ENCODE assay signal across 13 cellular contexts in the genomic region with DNA sequence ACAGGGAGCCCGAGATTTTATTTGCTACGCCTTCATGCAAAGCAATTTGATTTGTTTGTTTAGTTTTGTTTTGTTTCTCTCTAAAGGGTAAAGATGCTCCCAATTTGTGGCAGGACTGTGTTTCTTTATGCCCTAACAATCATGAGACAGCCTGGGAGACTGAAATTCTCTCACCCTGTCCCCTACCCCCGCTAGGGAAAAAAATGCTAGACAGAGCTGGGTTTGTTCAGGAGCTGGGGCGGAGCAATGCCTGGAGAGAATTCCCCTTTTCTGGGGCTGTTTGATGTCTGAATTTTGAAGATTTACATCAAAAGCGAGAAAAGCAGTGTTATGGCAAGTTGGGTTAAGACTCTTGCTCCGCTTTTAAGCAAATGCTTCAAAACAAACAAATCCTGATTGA. TPM values are rescaled to one million over a fixed set of nuclear protein-coding genes. Genes with fewer than 3 reads are reported as not detected.
DNase-seq lines count a peak whose midpoint lies in the region; ATAC-seq, FAIRE-seq and TF ChIP-seq lines count a peak whose summit lies in the region.
"Had no signal": no experiment of that assay in that cellular context is flagged by ENCODE, and none has a peak within 500 bp of the region (broad histone marks: within the 10 kb centered on the region; RNA-seq: fewer than 3 reads in every experiment).

No MANE protein-coding gene starts in this region.

- TF ChIP-seq POLR2A in Peyer's patch (IDR thresholded peaks at IDR 0.05) (no peak), K562 (conservative IDR thresholded peaks at IDR 0.05) (no peak), GM12892 (IDR thresholded peaks at IDR 0.05; ENCODE audit: low read depth, low read length) (no peak)

- no TSS peak for BruUV-seq in K562 (replicated peaks; lab: Mats Ljungman, UMichigan)

- intact Hi-C loops in K562 (cut with micrococcal nuclease): no loop called here

- no peak for FAIRE-seq in K562 (lab: Jason Lieb, UNC)
- no peak for FAIRE-seq in GM12892 (lab: Jason Lieb, UNC)

- DNase-seq in Peyer's patch: no peak
- no peak for DNase-seq in K562 (ENCODE audit: extremely low read depth in 1 of 4, low spot score in 3 of 4)
- DNase-seq in GM12892 (ENCODE audit: insufficient read length): no peak
- no peak for DNase-seq in MG63
- DNase-seq in SW 1271 (lab: John Stamatoyannopoulos, UW): no peak
- DNase-seq: activated CD4-positive, alpha-beta T cell treated with anti-CD3 and anti-CD28 coated beads, Interleukin-2, amount 10 ng/mL, durations not matched to agents 7 days and 5 days; activated gamma-delta T cell treated with Interleukin-2 at 50 U/mL for 16 hours; glutamatergic neuron; NCI-H2029 treated with DMSO at 0.1 percent for 48 hours; NCI-H748 treated with DMSO at 0.1 percent for 48 hours; trophoblast cell had no signal

- H3K9me1 ChIP-seq in K562 (ENCODE audit: control insufficient read depth, insufficient read depth, low read length): no peaks in the 10 kb centered on the region

- H3K9me3 ChIP-seq in Peyer's patch (no peaks in the 10 kb centered on the region), K562 (replicated peaks; ENCODE audit: control insufficient read depth, insufficient read depth, low read depth, low read length) (no peaks in the 10 kb centered on the region), mesodermal cell (ENCODE audit: control insufficient read depth, low read length) (no peaks in the 10 kb centered on the region), subcutaneous abdominal adipose tissue (ENCODE audit: control insufficient read depth in 5 of 5, low read length in 5 of 5) (no peaks in the 10 kb centered on the region), MG63 (no peaks in the 10 kb centered on the region)

- ATAC-seq in K562: no peak

- no peaks in the 10 kb centered on the region for H4K20me1 ChIP-seq in K562 (replicated peaks; ENCODE audit: control insufficient read depth, insufficient read depth, low read length)

- H3K36me3 ChIP-seq in Peyer's patch (peaks cover 0 to 5% (median 0%) of the 10 kb centered on the region in 3 donors), K562 (ENCODE audit: control insufficient read depth, insufficient read depth, low read length) (no peaks in the 10 kb centered on the region), mesodermal cell (ENCODE audit: control insufficient read depth, insufficient read depth, low read length) (no peaks in the 10 kb centered on the region), subcutaneous abdominal adipose tissue (ENCODE audit: control insufficient read depth in 5 of 5, insufficient read depth in 5 of 5, low read length in 5 of 5) (no peaks in the 10 kb centered on the region), MG63 (no peaks in the 10 kb centered on the region)

- in situ Hi-C loops in K562 (cut with MboI): no loop called here

- POLR2A ChIA-PET in K562 (lab: Yijun Ruan, JAX): no interaction called here

- H3K4me1 ChIP-seq in Peyer's patch (no peaks in the 10 kb centered on the region), K562 (replicated peaks in 1 of 2; ENCODE audit: control insufficient read depth in 2 of 2, insufficient read depth in 2 of 2, low read length in 2 of 2) (peaks cover 0 to 6% of the 10 kb centered on the region in 2 experiments; a peak in 1 of 5 replicates), mesodermal cell (ENCODE audit: control insufficient read depth, insufficient read depth, low read length, poor library complexity, severe bottlenecking) (peaks cover 25% of the 10 kb centered on the region), subcutaneous abdominal adipose tissue (ENCODE audit: control insufficient read depth in 5 of 5, insufficient read depth in 5 of 5, low read length in 5 of 5) (peaks cover 0 to 72% (median 65%) of the 10 kb centered on the region in 5 donors)

- TF ChIP-seq CTCF in Peyer's patch (IDR thresholded peaks at IDR 0.05): no peak
- no peak for TF ChIP-seq CTCF in K562 (IDR thresholded peaks at IDR 0.05 in 2 of 3, conservative IDR thresholded peaks at IDR 0.05 in 1 of 3; ENCODE audit: insufficient read depth in 2 of 3, low read depth in 1 of 3, low read length in 3 of 3)

- H3K4me2 ChIP-seq in K562 (ENCODE audit: insufficient read depth, low read length): no peak overlapping the region

- no peak for TF ChIP-seq RAD21 in K562 (CRISPR knock-in tag; conservative IDR thresholded peaks at IDR 0.05 in 1 of 2, IDR thresholded peaks at IDR 0.05 in 1 of 2)

- WGBS in K562 (ENCODE audit: insufficient coverage, low coverage, missing lambda C conversion rate): 0% methylated on average over 6 of the region's 6 CpGs
- WGBS in mesodermal cell (ENCODE audit: insufficient coverage in 2 of 2), 2 experiments: 38 to 76% methylated on average over 2 to 3 of the region's 6 CpGs

- CTCF ChIA-PET in K562 (lab: Yijun Ruan, JAX; ENCODE audit: low intra/inter-chr PET ratio): no interaction called here

- H3K79me2 ChIP-seq in K562 (ENCODE audit: control insufficient read depth, insufficient read depth, low read length): no peaks in the 10 kb centered on the region

- TF ChIP-seq EP300 in K562 (IDR thresholded peaks at IDR 0.05; ENCODE audit: low read length): no peak

- H2AFZ ChIP-seq in K562 (ENCODE audit: low read depth, low read length): no peak overlapping the region

- H3K27me3 ChIP-seq in Peyer's patch (no peaks in the 10 kb centered on the region), K562 (ENCODE audit: control insufficient read depth in 2 of 2, insufficient read depth in 2 of 2, low read length in 2 of 2) (peaks cover 27 to 36% of the 10 kb centered on the region in 2 experiments), subcutaneous abdominal adipose tissue (ENCODE audit: control insufficient read depth in 5 of 5, insufficient read depth in 4 of 5, low read length in 5 of 5) (no peaks in the 10 kb centered on the region), MG63 (no peaks in the 10 kb centered on the region)

- H3K27ac ChIP-seq in Peyer's patch (peak overlapping the region; percentile 8 to 88 (median 42)), K562 (ENCODE audit: extremely low read depth, low read depth, low read length) (no peak overlapping the region), mesodermal cell (ENCODE audit: low read depth, low read length, severe bottlenecking) (peak overlapping the region; percentile 3), subcutaneous abdominal adipose tissue (ENCODE audit: low read depth, low read length) (peak overlapping the region; percentile 81)

- H3K4me3 ChIP-seq in Peyer's patch (no peak overlapping the region), K562 (no peak overlapping the region), mesodermal cell (ENCODE audit: extremely low read depth, insufficient read depth, low read length, poor library complexity, severe bottlenecking) (no peak overlapping the region), subcutaneous abdominal adipose tissue (ENCODE audit: low read depth in 1 of 5, low read length in 5 of 5) (peak overlapping the region in 1 of 5 donors; percentile 61), MG63 (no peak overlapping the region)

- H3K9ac ChIP-seq in K562 (ENCODE audit: insufficient read depth in 1 of 2, low read depth in 2 of 2, low read length in 2 of 2) (no peak overlapping the region), subcutaneous abdominal adipose tissue (ENCODE audit: low read length in 5 of 5) (peak overlapping the region in 3 of 5 donors; percentile 15 to 77 (median 56))

TF ChIP-seq in K562, 482 proteins besides CTCF, POLR2A, EP300 and RAD21 (continues in another document):
- TF ChIP-seq ZFP36 (IDR thresholded peaks at IDR 0.05; ENCODE audit: low read depth, low read length, partially characterized antibody): peak; percentile 25
- no peak for TF ChIP-seq ZBTB12 (CRISPR knock-in tag; IDR thresholded peaks at IDR 0.05)
- TF ChIP-seq SMARCA4 (IDR thresholded peaks at IDR 0.05): no peak
- no peak for TF ChIP-seq POLR2AphosphoS5 (IDR thresholded peaks at IDR 0.05; ENCODE audit: control insufficient read depth, insufficient read depth, low read depth, low read length)

RNA-seq across cellular contexts. Expression of gene MAF, which starts 8.4 kb away (rescaled TPM):
- total RNA-seq in Peyer's patch: 100 to 1,000 TPM in 3 of 4 donors, 10 to 100 TPM in 1; 92.4 to 390 (median 235) TPM
- not detected in 2 replicates for total RNA-seq in K562 (2011; cell fraction: chromatin; rRNA removed; ENCODE audit: low replicate concordance)
- not detected in 2 replicates for total RNA-seq in K562 (2011; cell fraction: nucleolus; rRNA removed)
- total RNA-seq in K562 (2011; cell fraction: nucleoplasm; rRNA removed): not detected in 2 replicates
- total RNA-seq in K562 (2014; rRNA removed): 0.29 TPM in 1 of 2 replicates, not detected in the other
- total RNA-seq in K562 (2014; rRNA removed; fragmentation: Illumina TruSeq; extraction: Trizol): not detected in 2 replicates
- total RNA-seq in K562 (2015; rRNA removed; fragmentation: Illumina TruSeq; extraction: Trizol): not detected in 2 replicates
- 0.16 and 0.18 TPM in 2 replicates for total RNA-seq in K562 (2021)
- polyA plus RNA-seq in K562 (2011; rRNA removed): 0.01 TPM in 1 of 2 replicates, not detected in the other
- not detected in 2 replicates for polyA plus RNA-seq in K562 (2011; cell fraction: cytosol; rRNA removed)
- not detected in 2 replicates for polyA plus RNA-seq in K562 (2011; cell fraction: nucleus; rRNA removed)
- polyA plus RNA-seq in K562 (2012): 0.01 TPM in 2 replicates
- polyA plus RNA-seq in K562 (2014; fragmentation: Illumina TruSeq; extraction: Trizol): not detected in 2 replicates
- polyA plus RNA-seq in K562 (2014; fragmentation: Nextera tagmentation; extraction: Ambion mirVana): not detected
- not detected in 2 replicates for polyA plus RNA-seq in K562 (2014; rRNA removed)
- polyA minus RNA-seq in K562 (2011; rRNA and poly(A)+ RNA removed): not detected in 2 replicates
- polyA minus RNA-seq in K562 (2011; cell fraction: cytosol; rRNA and poly(A)+ RNA removed): not detected in 2 replicates
- polyA minus RNA-seq in K562 (2011; cell fraction: nucleus; rRNA and poly(A)+ RNA removed): not detected in 2 replicates
- 7.3 TPM for polyA plus RNA-seq in mesodermal cell (2013, experiment 1 of 2)
- polyA plus RNA-seq in mesodermal cell (2013, experiment 2 of 2): 5.0 TPM
- not detected for polyA plus RNA-seq in GM12892 (2012; ENCODE audit: missing spikeins)
- total RNA-seq in MG63 (2014; rRNA removed; shearing (Covaris generic); ENCODE audit: low replicate concordance): not detected in 2 replicates

Comparison
In these comparisons a context has a peak if more than half of its experiments do, and no peak if none do; other contexts are left out.
1. H3K9ac ChIP-seq: peak in subcutaneous abdominal adipose tissue (3 of 5); none in K562 (0 of 2).
2. RNA of gene MAF, which starts 8.4 kb away (total RNA-seq): 92.4 to 390 TPM in Peyer's patch; 0.16 to 0.29 TPM in K562 and not detected in MG63; every median in the first group is over 10 times any median in the second.